Comparison of ENCODE assay signal across 1 cellular context in the genomic region with DNA sequence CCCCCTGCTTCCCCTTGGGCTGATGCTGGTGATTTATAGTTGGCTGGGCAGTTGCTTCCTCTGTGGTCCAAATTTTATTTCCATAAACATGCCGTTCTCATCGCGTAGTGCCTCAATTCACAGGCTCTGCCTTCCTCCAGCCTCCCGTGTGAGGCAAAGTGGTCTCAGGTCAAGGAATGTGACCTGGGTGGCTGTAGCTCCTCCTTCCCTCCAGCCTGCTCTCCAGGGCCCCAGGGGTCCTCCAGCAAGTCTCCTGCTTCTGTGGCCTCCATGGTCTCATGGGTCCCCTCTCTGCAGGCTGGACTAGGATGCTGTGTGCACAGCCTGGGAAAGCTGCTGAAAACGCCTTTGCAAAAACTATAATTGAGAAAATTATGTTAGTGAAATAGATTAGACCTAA.
TF ChIP-seq lines count a peak whose summit lies in the region.

No MANE protein-coding gene starts in this region.

TF ChIP-seq in GM23338, 12 proteins besides CTCF, POLR2A, EP300 and RAD21 (continued from another document):
- TF ChIP-seq POLR2AphosphoS5 (IDR thresholded peaks at IDR 0.05; ENCODE audit: low read depth), result no peak
- TF ChIP-seq EZH2 (IDR thresholded peaks at IDR 0.05; ENCODE audit: low read depth, unreplicated experiment), result no peak
